8 cellular contexts compared by ENCODE assay signal in the genomic region with DNA sequence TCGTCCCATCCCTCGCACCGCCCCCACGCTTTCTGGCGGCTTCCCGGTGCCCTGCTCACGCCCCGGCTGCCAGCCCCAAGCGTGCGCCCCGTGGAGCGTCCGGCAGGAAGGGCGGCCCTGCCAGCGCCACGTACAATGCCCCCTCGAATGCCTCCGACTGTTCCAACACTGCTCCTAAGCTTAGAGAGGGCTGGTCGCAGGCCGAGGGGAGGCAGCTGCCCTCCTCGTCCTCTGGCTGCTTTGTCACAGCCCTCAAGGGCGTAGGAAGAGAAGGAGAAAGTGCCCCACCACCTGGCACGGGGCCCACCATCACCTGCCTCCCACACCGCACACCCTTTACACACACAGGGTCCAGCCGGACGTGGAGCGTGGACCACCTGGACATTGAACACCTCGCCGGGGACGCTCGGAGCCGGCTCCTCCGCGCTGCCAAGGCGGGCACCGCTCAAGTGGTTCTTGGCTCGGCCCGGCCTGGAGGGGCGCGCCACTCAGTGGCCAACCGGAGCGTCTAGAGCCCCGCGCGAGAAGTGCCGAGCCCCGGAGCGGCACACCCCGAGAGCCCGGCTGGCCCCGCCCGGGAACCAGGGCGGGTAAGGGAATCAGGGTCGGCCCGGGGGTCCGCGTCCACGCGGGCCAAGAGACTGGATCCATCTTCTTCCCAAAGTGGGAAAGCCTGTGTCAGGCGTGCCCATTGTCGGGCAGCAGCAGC. TPM values are rescaled to one million over a fixed set of nuclear protein-coding genes. Genes with fewer than 3 reads are reported as not detected.
DNase-seq lines count a peak whose midpoint lies in the region; ATAC-seq, FAIRE-seq and TF ChIP-seq lines count a peak whose summit lies in the region.

No MANE protein-coding gene starts in this region.

- no peak overlapping the region for H3K9ac ChIP-seq in PC-3 (ENCODE audit: low read length)
- H3K9ac ChIP-seq in colonic mucosa (ENCODE audit: low read depth in 2 of 2, low read length in 2 of 2), result no peak overlapping the region

- H3K27ac Mint-ChIP-seq in memory B cell, result no peak overlapping the region

- H3K27me3 Mint-ChIP-seq in memory B cell, result peaks cover 34% of the 10 kb centered on the region

- H3K4me1 Mint-ChIP-seq in memory B cell, result peaks cover 6% of the 10 kb centered on the region

- H3K36me3 ChIP-seq in PC-3 (ENCODE audit: low read depth, low read length), result no peaks in the 10 kb centered on the region
- no peaks in the 10 kb centered on the region for H3K36me3 ChIP-seq in colonic mucosa
- no peaks in the 10 kb centered on the region for H3K36me3 ChIP-seq in upper lobe of right lung

- H3K4me3 Mint-ChIP-seq in memory B cell, result peak overlapping the region; percentile 44

- H2AFZ ChIP-seq in PC-3 (ENCODE audit: low read length), result peak overlapping the region; percentile 42

- peaks cover 4% of the 10 kb centered on the region for H3K9me3 Mint-ChIP-seq in memory B cell

- H3K9me2 ChIP-seq in PC-3 (replicated peaks; ENCODE audit: low read length), result no peaks in the 10 kb centered on the region

- peak overlapping the region; percentile 65 for H3K4me3 ChIP-seq in PC-3 (ENCODE audit: low read length)
- H3K4me3 ChIP-seq in colonic mucosa, result peak overlapping the region; percentile 38
- peak overlapping the region; percentile 33 for H3K4me3 ChIP-seq in upper lobe of right lung

- TF ChIP-seq CTCF in PC-3 (conservative IDR thresholded peaks at IDR 0.05; ENCODE audit: low read depth, low read length) (peak; percentile 18; the same call in 1 of the 2 replicates), colonic mucosa (IDR thresholded peaks at IDR 0.05) (no peak), upper lobe of right lung (IDR thresholded peaks at IDR 0.05) (no peak)

- no peaks in the 10 kb centered on the region for H3F3A ChIP-seq in PC-3 (ENCODE audit: low read length, unreplicated experiment)

- intact Hi-C loops in PC-3 (cut with micrococcal nuclease), result loop anchor here (10.0 kb wide), 2 partner anchors 369 to 1819 kb away; no protein-coding TSS in a partner anchor
- intact Hi-C loops in colonic mucosa (cut with DNase I), result no loop called here
- intact Hi-C loops in upper lobe of right lung (cut with DNase I), result no loop called here

- peak; percentile 23 for DNase-seq in DMS153 (lab: John Stamatoyannopoulos, UW)
- peak; percentile 70 for DNase-seq in H54 (ENCODE audit: insufficient read length, low spot score)
- peak; percentile 16 for DNase-seq in PC-3
- no peak for DNase-seq in colonic mucosa
- peak in 1 of 2 donors; percentile 19 for DNase-seq in memory B cell (ENCODE audit: low spot score in 2 of 2)
- no peak for DNase-seq in upper lobe of right lung
- DNase-seq in COLO829 (ENCODE audit: low spot score), result no peak

- 0 out of 2 replicates have a peak, but pooled peaks have one; percentile 27 for TF ChIP-seq POLR2A in H54 (IDR thresholded peaks at IDR 0.05; ENCODE audit: low read depth, low read length)

- POLR2A ChIA-PET in PC-3 (lab: Charles Lee; ENCODE audit: unreplicated experiment), result no interaction called here

- no peaks in the 10 kb centered on the region for H4K20me1 ChIP-seq in PC-3 (ENCODE audit: low read length)

- no peak for FAIRE-seq in H54 (lab: Jason Lieb, UNC)

- CTCF ChIA-PET in PC-3 (lab: Charles Lee), result no interaction called here

- peaks cover 2% of the 10 kb centered on the region for H3K36me3 Mint-ChIP-seq in memory B cell

- H3K4me1 ChIP-seq in PC-3 (ENCODE audit: insufficient read depth, low read length) (peaks cover 6% of the 10 kb centered on the region; the same call in 1 of the 2 replicates), colonic mucosa (peaks cover 12% of the 10 kb centered on the region), upper lobe of right lung (peaks cover 15% of the 10 kb centered on the region)

- H3K27ac ChIP-seq in PC-3 (ENCODE audit: low read length) (no peak overlapping the region), colonic mucosa (no peak overlapping the region), upper lobe of right lung (no peak overlapping the region)

- H3K9me3 ChIP-seq in PC-3 (ENCODE audit: low read length) (no peaks in the 10 kb centered on the region), colonic mucosa (no peaks in the 10 kb centered on the region), upper lobe of right lung (no peaks in the 10 kb centered on the region)

- peaks cover 50% of the 10 kb centered on the region for H3K27me3 ChIP-seq in PC-3 (ENCODE audit: low read length)
- H3K27me3 ChIP-seq in colonic mucosa, result peaks cover 34% of the 10 kb centered on the region
- peaks cover 61% of the 10 kb centered on the region for H3K27me3 ChIP-seq in upper lobe of right lung

- peak overlapping the region; percentile 86 for H3K4me2 ChIP-seq in PC-3 (ENCODE audit: low read length)

- ATAC-seq in PC-3, result 0 out of 2 replicates have a peak, but pooled peaks have one; percentile 13
- peak; percentile 28 for ATAC-seq in memory B cell (ENCODE audit: low read depth)
- peak; percentile 18 for ATAC-seq in upper lobe of right lung
- ATAC-seq in HG03571 (IDR thresholded peaks at IDR 0.05; ENCODE audit: unreplicated experiment), result no peak

- BruUV-seq in PC-3 (replicated peaks; lab: Mats Ljungman, UMichigan), result no TSS peak

- H3K79me2 ChIP-seq in PC-3 (ENCODE audit: low read length), result no peaks in the 10 kb centered on the region

RNA-seq across cellular contexts. Expression of a gene that starts 0.8 kb away (rescaled TPM):
- total RNA-seq in PC-3 (2014; rRNA removed) (1.1 and 4.0 TPM in 2 replicates), colonic mucosa (1 to 10 TPM in 1 of 2 donors, under 1 TPM in 1; 0.27 to 1.7 TPM), upper lobe of right lung (0.14 TPM)

Comparison
In these comparisons a context has a peak if more than half of its experiments do, and no peak if none do; other contexts are left out.
1. DNase-seq: peak in DMS153 (single experiment), H54 (single experiment) and PC-3 (single experiment); none in colonic mucosa (single experiment), upper lobe of right lung (single experiment) and COLO829 (single experiment).
2. Peak in every context shown above with its lines, with median percentiles within 50 percentile points of each other: H3K4me3 ChIP-seq.